In the genomic region with DNA sequence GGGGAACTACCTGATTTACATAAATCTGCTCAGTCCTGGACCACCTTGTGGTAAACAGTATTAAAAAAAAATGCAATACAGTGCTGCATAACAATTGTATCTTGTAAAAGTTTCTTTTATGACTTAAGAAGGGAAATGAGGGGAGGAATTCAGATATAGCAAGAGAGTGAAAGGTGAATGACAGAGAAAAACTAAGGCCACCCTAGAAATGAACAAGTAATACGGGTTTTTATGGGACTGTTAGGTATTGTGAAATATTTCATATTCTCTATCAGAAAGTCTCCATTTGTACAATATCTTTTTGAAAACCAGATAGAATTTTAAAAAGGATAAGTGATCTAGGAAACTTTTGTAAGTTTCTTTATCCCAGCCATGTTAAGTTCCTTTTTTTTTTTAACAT, we compare ENCODE assay signal across 25 cellular contexts.
DNase-seq lines count a peak whose midpoint lies in the region; ATAC-seq, FAIRE-seq and TF ChIP-seq lines count a peak whose summit lies in the region.
"Had no signal": no experiment of that assay in that cellular context is flagged by ENCODE, and none has a peak within 500 bp of the region (broad histone marks: within the 10 kb centered on the region; RNA-seq: fewer than 3 reads in every experiment).

No MANE protein-coding gene starts in this region.

- no peak for FAIRE-seq in small intestine (lab: Jason Lieb, UNC)
- FAIRE-seq: A204.1, GM12878, GM12892, GM18507 had no signal

- H3K27me3 ChIP-seq in IMR-90 (ENCODE audit: control insufficient read depth, insufficient read depth, low read length) (peaks cover 2% of the 10 kb centered on the region), PC-9 (ENCODE audit: insufficient read depth, low read depth) (no peaks in the 10 kb centered on the region), smooth muscle cell (ENCODE audit: low read depth) (no peaks in the 10 kb centered on the region), small intestine (ENCODE audit: control insufficient read depth in 2 of 2, insufficient read depth in 2 of 2, low read length in 2 of 2) (no peaks in the 10 kb centered on the region)
- H3K27me3 ChIP-seq: BE2C, BLaER1 had no signal

- no peak overlapping the region for H2BK5ac ChIP-seq in IMR-90 (ENCODE audit: low read depth, low read length, poor library complexity, severe bottlenecking)

- CTCF ChIA-PET in IMR-90 (lab: Yijun Ruan, JAX) (interaction anchor here (2.3 kb wide), 1 partner anchor 8 kb away, joined by 8 read pairs; no protein-coding TSS in a partner anchor), PC-9 (lab: Charles Lee) (no interaction called here)

- no TSS peak for BruUV-seq in IMR-90 (replicated peaks; lab: Mats Ljungman, UMichigan)
- BruUV-seq in PC-9 (replicated peaks; lab: Mats Ljungman, UMichigan), result no TSS peak

- no peak overlapping the region for H3K56ac ChIP-seq in IMR-90 (ENCODE audit: extremely low read depth, insufficient read depth, low read length)

- H2BK15ac ChIP-seq in IMR-90 (ENCODE audit: low read depth, low read length), result no peak overlapping the region

- H3F3A ChIP-seq in PC-9 (ENCODE audit: insufficient read depth, low read depth) (no peaks in the 10 kb centered on the region), smooth muscle cell (ENCODE audit: low read depth) (no peaks in the 10 kb centered on the region)

- H2AFZ ChIP-seq in IMR-90 (replicated peaks; ENCODE audit: low read length, poor library complexity) (no peak overlapping the region), PC-9 (no peak overlapping the region), smooth muscle cell (ENCODE audit: low read depth) (no peak overlapping the region)

- no peak overlapping the region for H3K14ac ChIP-seq in IMR-90 (replicated peaks; ENCODE audit: low read depth, low read length)

- H3K9me3 ChIP-seq in IMR-90 (ENCODE audit: control insufficient read depth, insufficient read depth, low read length), result no peaks in the 10 kb centered on the region
- H3K9me3 ChIP-seq in PC-9 (ENCODE audit: insufficient read depth, low read depth), result no peaks in the 10 kb centered on the region
- no peaks in the 10 kb centered on the region for H3K9me3 ChIP-seq in smooth muscle cell (replicated peaks; ENCODE audit: low read depth)
- H3K9me3 ChIP-seq in small intestine (ENCODE audit: control insufficient read depth, low read depth), result no peaks in the 10 kb centered on the region
- H3K9me3 ChIP-seq: BE2C, BLaER1 had no signal

- H3K36me3 ChIP-seq in IMR-90 (ENCODE audit: control insufficient read depth, insufficient read depth, low read length) (no peaks in the 10 kb centered on the region), PC-9 (ENCODE audit: low read depth) (no peaks in the 10 kb centered on the region), smooth muscle cell (ENCODE audit: low read depth) (no peaks in the 10 kb centered on the region), small intestine (ENCODE audit: control insufficient read depth in 2 of 2, insufficient read depth in 2 of 2, low read length in 2 of 2) (no peaks in the 10 kb centered on the region)
- H3K36me3 ChIP-seq: BE2C, BLaER1 had no signal

- H3K9ac ChIP-seq in IMR-90 (ENCODE audit: low read depth, low read length) (no peak overlapping the region), smooth muscle cell (ENCODE audit: low read depth) (no peak overlapping the region)
- H3K9ac ChIP-seq: BLaER1 had no signal

- H3K79me2 ChIP-seq in PC-9 (ENCODE audit: low read depth), result no peaks in the 10 kb centered on the region
- H3K79me2 ChIP-seq in smooth muscle cell (ENCODE audit: low read depth), result no peaks in the 10 kb centered on the region

- no peak overlapping the region for H2AK9ac ChIP-seq in IMR-90 (replicated peaks; ENCODE audit: low read depth, low read length, poor library complexity)

- no peak overlapping the region for H2BK120ac ChIP-seq in IMR-90 (ENCODE audit: low read depth, low read length)

- no peak overlapping the region for H4K91ac ChIP-seq in IMR-90 (ENCODE audit: insufficient read depth, low read depth, low read length)

- no peak overlapping the region for H3K18ac ChIP-seq in IMR-90 (ENCODE audit: low read depth, low read length)

- H3K79me1 ChIP-seq in IMR-90 (ENCODE audit: low read depth in 1 of 2, low read length in 2 of 2), result no peaks in the 10 kb centered on the region

- no peak overlapping the region for H2BK20ac ChIP-seq in IMR-90 (ENCODE audit: low read depth, low read length)

- H4K8ac ChIP-seq in IMR-90 (ENCODE audit: low read depth in 2 of 2, low read length in 2 of 2), result no peak overlapping the region

- no peaks in the 10 kb centered on the region for H3K9me2 ChIP-seq in PC-9 (ENCODE audit: insufficient read depth)

- no CpG with 5 or more reads among the region's 1 CpG for WGBS in IMR-90 (ENCODE audit: extremely low coverage in 2 of 2, insufficient read length in 1 of 2), 2 experiments
- 83% methylated on average over 1 of the region's 1 CpG for WGBS in smooth muscle cell (ENCODE audit: low lambda C conversion rate)
- WGBS in small intestine, 3 donors, result 69 to 89% (median 81%) methylated on average over 1 of the region's 1 CpG

- dilution Hi-C loops in IMR-90 (cut with HindIII; ENCODE audit: low sequenced_read_pairs, unreplicated experiment), result no loop called here

- intact Hi-C loops in IMR-90 (cut with micrococcal nuclease) (no loop called here), PC-9 (cut with micrococcal nuclease; ENCODE audit: unreplicated experiment) (no loop called here), left colon (cut with DNase I, micrococcal nuclease) (no loop called here)

- in situ Hi-C loops in IMR-90 (cut with MboI; ENCODE audit: low sequenced_read_pairs), result no loop called here

- no peaks in the 10 kb centered on the region for H3K4me1 ChIP-seq in IMR-90 (ENCODE audit: control insufficient read depth, insufficient read depth, low read length)
- H3K4me1 ChIP-seq in PC-9 (replicated peaks; ENCODE audit: insufficient read depth), result peaks cover 37% of the 10 kb centered on the region
- no peaks in the 10 kb centered on the region for H3K4me1 ChIP-seq in smooth muscle cell (ENCODE audit: low read depth)
- H3K4me1 ChIP-seq in small intestine (ENCODE audit: control insufficient read depth in 2 of 2, insufficient read depth in 1 of 2, low read depth in 1 of 2, low read length in 1 of 2), result no peaks in the 10 kb centered on the region
- H3K4me1 ChIP-seq: BE2C had no signal

- DNase-seq in IMR-90, result no peak
- DNase-seq in PC-9, result peak in 1 of 2 experiments; percentile 38
- no peak for DNase-seq in smooth muscle cell (lab: John Stamatoyannopoulos, UW; ENCODE audit: unreplicated experiment)
- no peak for DNase-seq in left colon
- DNase-seq in small intestine, result no peak
- DNase-seq in activated CD4-positive, alpha-beta T cell treated with anti-CD3 and anti-CD28 coated beads, Interleukin-2, amount 50 U/mL, for 48 hours, result no peak
- DNase-seq: 8988T; ACHN; BE2C; C1 segment of cervical spinal cord; CD4-positive, alpha-beta memory T cell; CD4-positive, CD25-positive, alpha-beta regulatory T cell; CD8-positive, alpha-beta memory T cell; COR-L47; DMS 273 treated with DMSO at 0.1 percent for 48 hours; DMS153; DMS79; DND-41; EL; GDM1 had no signal

- POLR2A ChIA-PET in IMR-90 (lab: Charles Lee; ENCODE audit: unreplicated experiment), result no interaction called here
- POLR2A ChIA-PET in PC-9 (lab: Charles Lee; ENCODE audit: unreplicated experiment), result no interaction called here

- no peak for TF ChIP-seq CTCF in IMR-90 (conservative IDR thresholded peaks at IDR 0.05; ENCODE audit: low read depth, low read length)
- no peak for TF ChIP-seq CTCF in PC-9 (conservative IDR thresholded peaks at IDR 0.05)
- TF ChIP-seq CTCF in smooth muscle cell (IDR thresholded peaks at IDR 0.05; ENCODE audit: borderline replicate concordance, insufficient read depth, poor library complexity, severe bottlenecking), result no peak

- no peak overlapping the region for H3K23ac ChIP-seq in IMR-90 (ENCODE audit: low read depth, low read length)

- no peak for TF ChIP-seq POLR2A in IMR-90 (IDR thresholded peaks at IDR 0.05; ENCODE audit: low read depth, low read length)

- no peak overlapping the region for H4K5ac ChIP-seq in IMR-90 (ENCODE audit: low read depth, low read length)

- no peak for TF ChIP-seq RAD21 in IMR-90 (IDR thresholded peaks at IDR 0.05; ENCODE audit: low read length)

- H3K4me3 ChIP-seq in IMR-90 (ENCODE audit: insufficient read depth, low read depth, low read length) (no peak overlapping the region), PC-9 (no peak overlapping the region), smooth muscle cell (no peak overlapping the region), small intestine (ENCODE audit: low read depth in 1 of 2, low read length in 2 of 2) (no peak overlapping the region)
- H3K4me3 ChIP-seq: BLaER1, GM12878 had no signal

- no peak overlapping the region for H3K4ac ChIP-seq in IMR-90 (ENCODE audit: low read depth, low read length)

- H3K27ac ChIP-seq in IMR-90 (ENCODE audit: insufficient read depth, low read length) (no peak overlapping the region), PC-9 (0 out of 2 replicates have a peak overlapping the region, but pooled peaks have one; percentile 38), smooth muscle cell (ENCODE audit: low read depth) (peak overlapping the region; percentile 12), small intestine (ENCODE audit: low read depth in 1 of 2, low read length in 1 of 2) (no peak overlapping the region)
- H3K27ac ChIP-seq: BLaER1 had no signal

- no peak overlapping the region for H2AK5ac ChIP-seq in IMR-90 (ENCODE audit: low read depth, low read length)

- H3K9me1 ChIP-seq in IMR-90 (ENCODE audit: insufficient read depth, low read length), result no peaks in the 10 kb centered on the region

- H4K20me1 ChIP-seq in IMR-90 (ENCODE audit: insufficient read depth, low read length) (no peaks in the 10 kb centered on the region), PC-9 (ENCODE audit: insufficient read depth) (no peaks in the 10 kb centered on the region), smooth muscle cell (ENCODE audit: low read depth) (no peaks in the 10 kb centered on the region)
- H4K20me1 ChIP-seq: BLaER1 had no signal

- H3K4me2 ChIP-seq in IMR-90 (ENCODE audit: low read depth, low read length) (no peak overlapping the region), PC-9 (peak overlapping the region; percentile 42; the same call in 1 of the 2 replicates), smooth muscle cell (no peak overlapping the region)
- H3K4me2 ChIP-seq: BLaER1 had no signal

- no peak for ATAC-seq in IMR-90 (ENCODE audit: low read depth)
- no peak for ATAC-seq in left colon
- ATAC-seq: GM12878 had no signal

TF ChIP-seq in IMR-90, 13 proteins besides CTCF, POLR2A, EP300 and RAD21:
- TF ChIP-seq SMC3 (IDR thresholded peaks at IDR 0.05; ENCODE audit: low read depth, low read length) (no peak), CEBPB (IDR thresholded peaks at IDR 0.05; ENCODE audit: low read depth, low read length) (peak; percentile 48; the same call in 1 of the 2 replicates)

Comparison
In these comparisons a context has a peak if more than half of its experiments do, and no peak if none do; other contexts are left out.
1. H3K27ac ChIP-seq: peak in PC-9 (single experiment) and smooth muscle cell (single experiment); none in IMR-90 (single experiment) and small intestine (0 of 2).